32 cellular contexts compared by ENCODE assay signal in genomic region chr15:53477981-53478766, GRCh38.
"Had no signal": no experiment of that assay in that cellular context is flagged by ENCODE, and none has a peak within 500 bp of the region (broad histone marks: within the 10 kb centered on the region; RNA-seq: fewer than 3 reads in every experiment).

No MANE protein-coding gene starts in this region.

- H3K9ac ChIP-seq: KMS-11 had no signal

- H3K4me2 ChIP-seq: KMS-11 had no signal

- DNase-seq: Karpas-422, Kasumi-1, KG1, MG63, MM.1S, MV-4-11, NCI-H1048, NCI-H1092, NCI-H1092 treated with DMSO at 0.1 percent for 48 hours, NCI-H1105, NCI-H1417 treated with DMSO at 0.1 percent for 48 hours, NCI-H1436, NCI-H1436 treated with DMSO at 0.1 percent for 48 hours, NCI-H146, NCI-H1694, NCI-H1694 treated with DMSO at 0.1 percent for 48 hours, NCI-H187, NCI-H187 treated with DMSO at 0.1 percent for 48 hours, NCI-H1930, NCI-H2029, NCI-H2029 treated with DMSO at 0.1 percent for 48 hours, NCI-H2081, NCI-H2081 treated with DMSO at 0.1 percent for 48 hours, NCI-H2107, NCI-H2171, NCI-H2171 treated with DMSO at 0.1 percent for 48 hours, NCI-H2227 treated with DMSO at 0.1 percent for 48 hours, NCI-H226, NCI-H446, NCI-H446 treated with DMSO at 0.1 percent for 48 hours, NCI-H510A had no signal

- H3K27me3 ChIP-seq: MG63 had no signal

- H3K36me3 ChIP-seq: MG63 had no signal

- H3K4me3 ChIP-seq: MG63 had no signal

- H3K27ac ChIP-seq: KMS-11 had no signal

- H3K9me3 ChIP-seq: MG63 had no signal
